In the genomic region with DNA sequence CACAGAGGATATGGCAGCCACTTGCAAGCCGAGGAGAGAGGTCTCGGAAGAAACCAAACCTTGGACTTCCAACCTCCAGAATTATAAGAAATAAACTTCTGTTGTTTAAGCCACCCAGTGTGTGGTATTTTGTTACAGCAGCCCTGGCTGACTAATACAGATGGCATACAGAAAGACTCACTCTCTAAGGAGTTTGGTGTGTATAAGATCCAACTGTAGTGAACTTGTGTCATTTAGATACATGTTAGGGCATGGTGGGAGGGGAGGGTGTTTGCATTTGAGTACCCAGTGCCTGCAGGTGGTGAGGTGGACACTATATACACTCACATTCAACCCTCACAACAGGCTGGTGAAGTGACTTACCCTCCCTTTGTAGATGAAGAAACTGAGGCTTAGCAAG, we compare ENCODE assay signal across 33 cellular contexts.
"Had no signal": no experiment of that assay in that cellular context is flagged by ENCODE, and none has a peak within 500 bp of the region (broad histone marks: within the 10 kb centered on the region; RNA-seq: fewer than 3 reads in every experiment).

No MANE protein-coding gene starts in this region.

- H3K27me3 ChIP-seq: adrenal gland, body of pancreas, brain microvascular endothelial cell had no signal

- H3K36me3 ChIP-seq: adrenal gland, brain microvascular endothelial cell had no signal

- H3K9me3 ChIP-seq: adrenal gland, body of pancreas had no signal

- ATAC-seq: activated CD8-positive, alpha-beta T cell treated with anti-CD3 and anti-CD28 coated beads for 36 hours; activated naive CD4-positive, alpha-beta T cell treated with anti-CD3 and anti-CD28 coated beads, Interleukin-2, amount 50 U/mL, for 72 hours; activated T-cell treated with anti-CD3 and anti-CD28 coated beads, Interleukin-2, amount 50 U/mL, for 4 hours; activated T-cell treated with anti-CD3 and anti-CD28 coated beads, Interleukin-2, amount 50 U/mL, for 72 hours; activated T-helper 17 cell treated with anti-CD3 and anti-CD28 coated beads, Interleukin-2, amount 50 U/mL, for 72 hours; body of pancreas had no signal

- FAIRE-seq: astrocyte, TTC549 had no signal

- H3K27ac ChIP-seq: adrenal gland, body of pancreas, brain microvascular endothelial cell, VCaP had no signal

- H3K4me1 ChIP-seq: adrenal gland, body of pancreas had no signal

- H3K4me3 ChIP-seq: adrenal gland, body of pancreas had no signal

- DNase-seq: activated B cell treated with CpG ODN at 0.5 μM for 24 hours; activated CD4-positive, alpha-beta memory T cell treated with anti-CD3 and anti-CD28 coated beads for 36 hours; activated CD4-positive, alpha-beta T cell treated with anti-CD3 and anti-CD28 coated beads for 4 hours; activated CD4-positive, alpha-beta T cell treated with anti-CD3 and anti-CD28 coated beads, Interleukin-2, amount 10 ng/mL, durations not matched to agents 24 days and 14 days; activated CD4-positive, alpha-beta T cell treated with anti-CD3 and anti-CD28 coated beads, Interleukin-2, amount 50 U/mL, for 1 hour; activated CD4-positive, alpha-beta T cell treated with anti-CD3 and anti-CD28 coated beads, Interleukin-2, amount 50 U/mL, for 4 hours; activated CD4-positive, CD25-positive, alpha-beta regulatory T cell treated with anti-CD3 and anti-CD28 coated beads, Interleukin-2, amount 50 U/mL, for 72 hours; activated CD8-positive, alpha-beta memory T cell treated with anti-CD3 and anti-CD28 coated beads, Interleukin-2, amount 50 U/mL, for 4 hours; activated CD8-positive, alpha-beta T cell treated with anti-CD3 and anti-CD28 coated beads for 36 hours; activated effector memory CD4-positive, alpha-beta T cell treated with anti-CD3 and anti-CD28 coated beads, Interleukin-2, amount 50 U/mL, for 16 hours; activated gamma-delta T cell treated with Interleukin-2 at 50 U/mL for 16 hours; activated naive CD4-positive, alpha-beta T cell; activated naive CD4-positive, alpha-beta T cell treated with anti-CD3 and anti-CD28 coated beads for 36 hours; activated naive CD4-positive, alpha-beta T cell treated with anti-CD3 and anti-CD28 coated beads, Interleukin-2, amount 50 U/mL, for 16 hours; activated naive CD8-positive, alpha-beta T cell treated with anti-CD3 and anti-CD28 coated beads for 36 hours; activated T-cell treated with anti-CD3 and anti-CD28 coated beads for 4 hours; activated T-cell treated with anti-CD3 and anti-CD28 coated beads, Interleukin-2, amount 50 U/mL, for 1 hour; activated T-cell treated with anti-CD3 and anti-CD28 coated beads, Interleukin-2, amount 50 U/mL, for 4 hours; activated T-cell treated with anti-CD3 and anti-CD28 coated beads, Interleukin-2, amount 50 U/mL, for 72 hours; adrenal gland; amniotic stem cell; aorta; body of pancreas; brain microvascular endothelial cell; central memory CD4-positive, alpha-beta T cell; T-helper 1 cell; T-helper 2 cell; T-helper 9 cell had no signal
